In genomic region chr11:33515347-33515746, GRCh38 we compare ENCODE assay signal across 18 cellular contexts.
A peak's percentile ranks its signal among the peaks of the same experiment; 100 is the strongest.
DNase-seq lines count a peak whose midpoint lies in the region; ATAC-seq lines count a peak whose summit lies in the region.
"Had no signal": no experiment of that assay in that cellular context is flagged by ENCODE, and none has a peak within 500 bp of the region (broad histone marks: within the 10 kb centered on the region; RNA-seq: fewer than 3 reads in every experiment).

No MANE protein-coding gene starts in this region.

- no peak overlapping the region for H3K9ac ChIP-seq in BLaER1 treated with 17β-estradiol and CSF1 and Interleukin-3, amounts not matched to agents 10 nM and 100 nM

- no peaks in the 10 kb centered on the region for H3K9me3 ChIP-seq in BLaER1 treated with 17β-estradiol and CSF1 and Interleukin-3, amounts not matched to agents 10 nM and 100 nM (replicated peaks in 1 of 11)
- H3K9me3 ChIP-seq: esophagus squamous epithelium had no signal

- H4K20me1 ChIP-seq in BLaER1 treated with 17β-estradiol and CSF1 and Interleukin-3, amounts not matched to agents 10 nM and 100 nM, result no peaks in the 10 kb centered on the region

- H3K36me3 ChIP-seq in BLaER1 treated with 17β-estradiol and CSF1 and Interleukin-3, amounts not matched to agents 10 nM and 100 nM, result no peaks in the 10 kb centered on the region
- H3K36me3 ChIP-seq: esophagus squamous epithelium had no signal

- H3K27ac ChIP-seq in BLaER1 treated with 17β-estradiol and CSF1 and Interleukin-3, amounts not matched to agents 10 nM and 100 nM, result no peak overlapping the region
- H3K27ac ChIP-seq: esophagus squamous epithelium, HL-60 had no signal

- no peaks in the 10 kb centered on the region for H3K27me3 ChIP-seq in BLaER1 treated with 17β-estradiol and CSF1 and Interleukin-3, amounts not matched to agents 10 nM and 100 nM
- H3K27me3 ChIP-seq: dorsolateral prefrontal cortex had no signal

- DNase-seq in GM04504 (ENCODE audit: low read depth) (peak; percentile 44), NCI-H69 (lab: John Stamatoyannopoulos, UW) (peak; percentile 40), foreskin melanocyte (peak; percentile 7), NCI-H128 (lab: John Stamatoyannopoulos, UW; ENCODE audit: unreplicated experiment) (no peak), NCI-H2196 treated with DMSO at 0.1 percent for 48 hours (lab: John Stamatoyannopoulos, UW; ENCODE audit: unreplicated experiment) (no peak)
- DNase-seq: activated CD4-positive, CD25-positive, alpha-beta regulatory T cell; CD4-positive, CD25-positive, alpha-beta regulatory T cell; esophagus squamous epithelium; naive thymus-derived CD8-positive, alpha-beta T cell; NCI-H1694 treated with DMSO at 0.1 percent for 48 hours; NCI-H524 treated with DMSO at 0.1 percent for 48 hours; stimulated activated CD4-positive, alpha-beta T cell treated with anti-CD3 and anti-CD28 coated beads, Interleukin-2, amount 100 ng/mL, for 48 hours; trophoblast cell had no signal

- H3K4me1 ChIP-seq in BLaER1 treated with 17β-estradiol and CSF1 and Interleukin-3, amounts not matched to agents 10 nM and 100 nM, result peaks cover 0 to 11% (median 2%) of the 10 kb centered on the region in 10 experiments; a peak in 7 of 20 replicates
- H3K4me1 ChIP-seq: esophagus squamous epithelium had no signal

- peak overlapping the region in 6 of 11 experiments; percentile 8 to 36 (median 12); a peak in 5 of 22 replicates for H3K4me2 ChIP-seq in BLaER1 treated with 17β-estradiol and CSF1 and Interleukin-3, amounts not matched to agents 10 nM and 100 nM

- no peak for ATAC-seq in GM18873 (IDR thresholded peaks at IDR 0.05; ENCODE audit: low FRiP score, unreplicated experiment)
- ATAC-seq: naive thymus-derived CD8-positive, alpha-beta T cell; Panc1 had no signal

- H3K4me3 ChIP-seq in BLaER1 treated with 17β-estradiol and CSF1 and Interleukin-3, amounts not matched to agents 10 nM and 100 nM, result no peak overlapping the region
- H3K4me3 ChIP-seq: dorsolateral prefrontal cortex, esophagus squamous epithelium had no signal

Comparison
In these comparisons a context has a peak if more than half of its experiments do, and no peak if none do; other contexts are left out.
1. DNase-seq: peak in GM04504 (single experiment), NCI-H69 (single experiment) and foreskin melanocyte (single experiment); none in NCI-H128 (single experiment) and NCI-H2196 treated with DMSO at 0.1 percent for 48 hours (single experiment).